In the genomic region with DNA sequence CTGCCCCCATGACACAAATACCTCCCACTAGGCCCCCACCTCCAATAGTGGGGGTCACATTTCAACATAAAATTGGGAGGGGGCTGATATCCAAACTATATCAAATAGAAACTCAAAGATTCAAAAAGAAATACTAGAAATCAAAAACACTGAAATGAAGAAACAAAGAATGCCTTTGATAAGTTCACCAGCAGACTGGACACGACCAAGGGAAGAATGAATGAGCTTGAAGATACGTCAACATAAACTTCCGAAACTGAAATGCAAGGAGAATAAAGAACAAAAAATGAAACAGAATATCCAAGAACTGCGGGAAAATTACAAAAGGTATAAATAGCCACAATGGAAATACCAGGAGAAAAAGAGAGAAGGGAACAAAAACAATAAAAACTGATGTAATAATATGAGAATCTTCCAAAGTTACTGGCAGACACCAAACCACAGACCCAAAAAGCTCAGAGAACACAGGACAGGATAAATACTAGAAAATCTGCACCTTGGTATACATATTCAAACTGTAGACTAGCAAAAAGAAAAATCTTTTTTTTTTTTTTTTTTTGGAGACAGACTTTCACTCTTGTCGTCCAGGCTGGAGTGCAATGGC, we compare ENCODE assay signal across 28 cellular contexts. TPM values are rescaled to one million over a fixed set of nuclear protein-coding genes. Genes with fewer than 3 reads are reported as not detected.
DNase-seq lines count a peak whose midpoint lies in the region; ATAC-seq, FAIRE-seq and TF ChIP-seq lines count a peak whose summit lies in the region.
"Had no signal": no experiment of that assay in that cellular context is flagged by ENCODE, and none has a peak within 500 bp of the region (broad histone marks: within the 10 kb centered on the region; RNA-seq: fewer than 3 reads in every experiment).

No MANE protein-coding gene starts in this region.

- no TSS peak for BruUV-seq in Caco-2 (replicated peaks; lab: Mats Ljungman, UMichigan)

- H3K79me2 ChIP-seq in astrocyte (ENCODE audit: insufficient read depth, low read length) = no peaks in the 10 kb centered on the region

- DNase-seq in Caco-2 = no peak
- no peak for DNase-seq in astrocyte (ENCODE audit: low read depth)
- DNase-seq in epidermal melanocyte (ENCODE audit: insufficient read length, low spot score) = peak; percentile 42
- DNase-seq in DMS79 (lab: John Stamatoyannopoulos, UW) = no peak
- no peak for DNase-seq in NCI-H82 treated with DMSO at 0.1 percent for 48 hours (lab: John Stamatoyannopoulos, UW; ENCODE audit: unreplicated experiment)
- DNase-seq in superior temporal gyrus (ENCODE audit: extremely low spot score) = no peak
- DNase-seq: 8988T; ACHN; AML-193; BE2C; CD4-positive, alpha-beta T cell; CD8-positive, alpha-beta memory T cell; COR-L47; DMS 273 treated with DMSO at 0.1 percent for 48 hours; DMS79 treated with DMSO at 0.1 percent for 48 hours; GF-D8; H9; HFFc6 had no signal

- H3K4me1 Mint-ChIP-seq in Caco-2 (ENCODE audit: low read depth, unreplicated experiment) (peaks cover 47% of the 10 kb centered on the region), astrocyte (ENCODE audit: low read depth, unreplicated experiment) (peaks cover 27% of the 10 kb centered on the region)
- H3K4me1 Mint-ChIP-seq: CD14-positive monocyte; CD8-positive, alpha-beta memory T cell had no signal

- H3K27me3 Mint-ChIP-seq in Caco-2 (ENCODE audit: insufficient read depth, unreplicated experiment) = no peaks in the 10 kb centered on the region
- H3K27me3 Mint-ChIP-seq in astrocyte (ENCODE audit: low read depth, unreplicated experiment) = no peaks in the 10 kb centered on the region
- H3K27me3 Mint-ChIP-seq: CD4-positive, alpha-beta T cell had no signal

- H4K20me1 ChIP-seq in astrocyte (ENCODE audit: insufficient read depth, low read length) = no peaks in the 10 kb centered on the region
- H4K20me1 ChIP-seq: BLaER1 treated with 17β-estradiol and CSF1 and Interleukin-3, amounts not matched to agents 10 nM and 100 nM had no signal

- H3K27ac Mint-ChIP-seq in Caco-2 (ENCODE audit: unreplicated experiment) = peak overlapping the region; percentile 93
- H3K27ac Mint-ChIP-seq in astrocyte (ENCODE audit: unreplicated experiment) = peak overlapping the region; percentile 95
- H3K27ac Mint-ChIP-seq: CD14-positive monocyte; CD4-positive, alpha-beta T cell; CD8-positive, alpha-beta memory T cell; GM23338; H9; HFFc6 had no signal

- H3K27ac ChIP-seq in astrocyte (ENCODE audit: low read depth, low read length) (peak overlapping the region; percentile 16), mesodermal cell (ENCODE audit: low read depth, low read length, severe bottlenecking) (peak overlapping the region; percentile 5)
- H3K27ac ChIP-seq: A549; BLaER1 treated with 17β-estradiol and CSF1 and Interleukin-3, amounts not matched to agents 10 nM and 100 nM had no signal

- peaks cover 30% of the 10 kb centered on the region for H3K4me1 ChIP-seq in Caco-2
- peaks cover 14% of the 10 kb centered on the region for H3K4me1 ChIP-seq in astrocyte (ENCODE audit: insufficient read depth, low read length)
- peaks cover 15% of the 10 kb centered on the region for H3K4me1 ChIP-seq in mesodermal cell (ENCODE audit: control insufficient read depth, insufficient read depth, low read length, poor library complexity, severe bottlenecking)
- H3K4me1 ChIP-seq: BE2C had no signal

- H3K4me3 Mint-ChIP-seq in Caco-2 (ENCODE audit: unreplicated experiment) (no peak overlapping the region), astrocyte (ENCODE audit: unreplicated experiment) (no peak overlapping the region)
- H3K4me3 Mint-ChIP-seq: CD14-positive monocyte; CD4-positive, alpha-beta T cell; CD8-positive, alpha-beta memory T cell; GM23338; H9; HFFc6 had no signal

- CTCF ChIA-PET in Caco-2 (lab: Charles Lee) = no interaction called here

- H2AFZ ChIP-seq in astrocyte (ENCODE audit: low read depth, low read length) = no peak overlapping the region
- H2AFZ ChIP-seq: GM23338 had no signal

- no peak overlapping the region for H3K4me3 ChIP-seq in Caco-2 (ENCODE audit: low read depth, low read length)
- no peak overlapping the region for H3K4me3 ChIP-seq in astrocyte (ENCODE audit: insufficient read depth, low read depth, low read length)
- H3K4me3 ChIP-seq in mesodermal cell (ENCODE audit: extremely low read depth, insufficient read depth, low read length, poor library complexity, severe bottlenecking) = no peak overlapping the region
- H3K4me3 ChIP-seq: A549; BLaER1 treated with 17β-estradiol and CSF1 and Interleukin-3, amounts not matched to agents 10 nM and 100 nM; GM23338 had no signal

- H3K9me3 Mint-ChIP-seq in Caco-2 (ENCODE audit: unreplicated experiment) (peaks cover 17% of the 10 kb centered on the region), astrocyte (ENCODE audit: unreplicated experiment) (peaks cover 9% of the 10 kb centered on the region)
- H3K9me3 Mint-ChIP-seq: CD4-positive, alpha-beta T cell had no signal

- FAIRE-seq in astrocyte (lab: Jason Lieb, UNC) = no peak
- FAIRE-seq: A549, D721Med, GM12891, GM18507 had no signal

- H3K9ac ChIP-seq in astrocyte (ENCODE audit: low read length) = no peak overlapping the region
- H3K9ac ChIP-seq: BLaER1 treated with 17β-estradiol and CSF1 and Interleukin-3, amounts not matched to agents 10 nM and 100 nM had no signal

- H3K9me3 ChIP-seq in Caco-2 (peaks cover 14% of the 10 kb centered on the region), astrocyte (ENCODE audit: insufficient read depth, low read depth, low read length) (no peaks in the 10 kb centered on the region), mesodermal cell (ENCODE audit: control insufficient read depth, low read length) (peaks cover 11% of the 10 kb centered on the region)
- H3K9me3 ChIP-seq: A549, BE2C had no signal

- intact Hi-C loops in Caco-2 (cut with micrococcal nuclease; ENCODE audit: unreplicated experiment) = no loop called here

- H3K36me3 Mint-ChIP-seq in Caco-2 (ENCODE audit: insufficient read depth, unreplicated experiment) (peaks cover 73% of the 10 kb centered on the region), astrocyte (ENCODE audit: low read depth, unreplicated experiment) (peaks cover 4% of the 10 kb centered on the region)
- H3K36me3 Mint-ChIP-seq: CD14-positive monocyte had no signal

- no peak overlapping the region for H3K4me2 ChIP-seq in astrocyte (ENCODE audit: low read length)
- H3K4me2 ChIP-seq: A549, GM23338 had no signal

- TF ChIP-seq CTCF in Caco-2 (IDR thresholded peaks at IDR 0.05; ENCODE audit: insufficient read depth in 1 of 2, low read depth in 1 of 2, low read length in 1 of 2, severe bottlenecking in 1 of 2, unreplicated experiment in 1 of 2) (no peak), astrocyte (IDR thresholded peaks at IDR 0.05; ENCODE audit: insufficient read depth, low read depth, low read length) (no peak)

- 100% methylated on average over 1 to 3 of the region's 5 CpGs for WGBS in mesodermal cell (ENCODE audit: insufficient coverage in 2 of 2), 2 experiments

- H3K27me3 ChIP-seq in Caco-2 (replicated peaks; ENCODE audit: control insufficient read depth, insufficient read depth, low read length) = no peaks in the 10 kb centered on the region
- H3K27me3 ChIP-seq in astrocyte (ENCODE audit: insufficient read depth, low read length) = no peaks in the 10 kb centered on the region
- H3K27me3 ChIP-seq: BE2C; BLaER1 treated with 17β-estradiol and CSF1 and Interleukin-3, amounts not matched to agents 10 nM and 100 nM had no signal

- H3K36me3 ChIP-seq in Caco-2 (ENCODE audit: control insufficient read depth, insufficient read depth, low read length) (no peaks in the 10 kb centered on the region), astrocyte (ENCODE audit: insufficient read depth, low read length) (no peaks in the 10 kb centered on the region), mesodermal cell (ENCODE audit: control insufficient read depth, insufficient read depth, low read length) (no peaks in the 10 kb centered on the region)
- H3K36me3 ChIP-seq: BE2C; BLaER1 treated with 17β-estradiol and CSF1 and Interleukin-3, amounts not matched to agents 10 nM and 100 nM had no signal

- ATAC-seq in HG03139 (IDR thresholded peaks at IDR 0.05; ENCODE audit: unreplicated experiment) = no peak
- ATAC-seq: A549, GM23338, HCT116 had no signal

- POLR2A ChIA-PET in Caco-2 (lab: Charles Lee) = no interaction called here

RNA-seq across cellular contexts. Expression of gene BRI3, which starts 49.5 kb away (rescaled TPM):
- total RNA-seq in Caco-2 (2022) = 197 and 224 TPM in 2 replicates
- total RNA-seq in astrocyte = 182 and 195 TPM in 2 replicates
- polyA plus RNA-seq in mesodermal cell (2013, experiment 1 of 2) = 172 TPM
- 147 TPM for polyA plus RNA-seq in mesodermal cell (2013, experiment 2 of 2)
